In genomic region chr5:148385094-148385493, GRCh38 we compare ENCODE assay signal across 10 cellular contexts. TPM values are rescaled to one million over a fixed set of nuclear protein-coding genes. Genes with fewer than 3 reads are reported as not detected.
DNase-seq lines count a peak whose midpoint lies in the region; ATAC-seq and TF ChIP-seq lines count a peak whose summit lies in the region.
"Had no signal": no experiment of that assay in that cellular context is flagged by ENCODE, and none has a peak within 500 bp of the region (broad histone marks: within the 10 kb centered on the region; RNA-seq: fewer than 3 reads in every experiment).

No MANE protein-coding gene starts in this region.

- no TSS peak for BruUV-seq in mammary epithelial cell (replicated peaks; lab: Mats Ljungman, UMichigan)

- CTCF ChIA-PET in CD4-positive, alpha-beta memory T cell (lab: Charles Lee; ENCODE audit: partially characterized antibody) = no interaction called here
- CTCF ChIA-PET in mammary epithelial cell (lab: Charles Lee; ENCODE audit: low non-redundant PET) = no interaction called here

- H3K27ac Mint-ChIP-seq in CD4-positive, alpha-beta memory T cell = peak overlapping the region; percentile 65 to 100 (median 99)
- peak overlapping the region in 2 of 3 donors; percentile 82 to 97 for H3K27ac Mint-ChIP-seq in IgD-negative memory B cell
- H3K27ac Mint-ChIP-seq in natural killer cell = peak overlapping the region; percentile 95 to 96

- no peaks in the 10 kb centered on the region for H3K27me3 ChIP-seq in CD4-positive, alpha-beta memory T cell (ENCODE audit: insufficient read depth, low read length)
- H3K27me3 ChIP-seq in mammary epithelial cell (ENCODE audit: insufficient read depth, low read length) = no peaks in the 10 kb centered on the region
- H3K27me3 ChIP-seq: esophagus squamous epithelium had no signal

- H3K9ac ChIP-seq in mammary epithelial cell (ENCODE audit: insufficient read depth, low read length) = peak overlapping the region; percentile 98

- in situ Hi-C loops in mammary epithelial cell (cut with MboI; ENCODE audit: low sequenced_read_pairs in 2 of 2) (no loop called here), GM13977 (cut with MboI; ENCODE audit: low pct_unique_long_range_greater_than_20kb, low sequenced_read_pairs, unreplicated experiment) (no loop called here)

- no peaks in the 10 kb centered on the region for H3K27me3 Mint-ChIP-seq in CD4-positive, alpha-beta memory T cell
- H3K27me3 Mint-ChIP-seq in IgD-negative memory B cell (peaks cover 3% of the 10 kb centered on the region), natural killer cell (ENCODE audit: low read depth in 2 of 2) (peaks cover 0 to 3% of the 10 kb centered on the region in 2 donors)

- peak overlapping the region; percentile 86 to 97 (median 92) for H3K4me3 Mint-ChIP-seq in CD4-positive, alpha-beta memory T cell
- H3K4me3 Mint-ChIP-seq in IgD-negative memory B cell = peak overlapping the region; percentile 38 to 94 (median 86)
- H3K4me3 Mint-ChIP-seq in natural killer cell = peak overlapping the region; percentile 90

- H3K9me3 ChIP-seq in CD4-positive, alpha-beta memory T cell (ENCODE audit: control insufficient read depth in 1 of 2, low read length in 2 of 2) = no peaks in the 10 kb centered on the region
- H3K9me3 ChIP-seq in mammary epithelial cell (replicated peaks; ENCODE audit: insufficient read depth, low read length) = no peaks in the 10 kb centered on the region
- H3K9me3 ChIP-seq: esophagus squamous epithelium had no signal

- dilution Hi-C loops in mammary epithelial cell (cut with HindIII; ENCODE audit: low sequenced_read_pairs) = no loop called here

- WGBS in mammary epithelial cell (ENCODE audit: low coverage, missing lambda C conversion rate) = 79% methylated on average over 1 of the region's 1 CpG

- TF ChIP-seq CTCF in mammary epithelial cell (conservative IDR thresholded peaks at IDR 0.05 in 1 of 2, IDR thresholded peaks at IDR 0.05 in 1 of 2; ENCODE audit: extremely low read depth in 1 of 2, insufficient read depth in 1 of 2, low read depth in 1 of 2, low read length in 2 of 2) (no peak), natural killer cell (IDR thresholded peaks at IDR 0.05) (no peak), GM13977 (IDR thresholded peaks at IDR 0.05; ENCODE audit: extremely low read depth, insufficient read depth, missing control alignments) (no peak), omental fat pad (IDR thresholded peaks at IDR 0.05) (no peak)

- H3K36me3 ChIP-seq in CD4-positive, alpha-beta memory T cell (ENCODE audit: insufficient read depth, low read length) = no peaks in the 10 kb centered on the region
- H3K36me3 ChIP-seq in mammary epithelial cell (ENCODE audit: insufficient read depth, low read length) = no peaks in the 10 kb centered on the region

- ATAC-seq in natural killer cell (no peak), HG02970 (IDR thresholded peaks at IDR 0.05; ENCODE audit: low FRiP score, unreplicated experiment) (no peak), omental fat pad (ENCODE audit: low FRiP score) (no peak)

- H3K27ac ChIP-seq in CD4-positive, alpha-beta memory T cell (ENCODE audit: low read depth, low read length) = peak overlapping the region; percentile 93
- peak overlapping the region; percentile 88 for H3K27ac ChIP-seq in mammary epithelial cell (ENCODE audit: insufficient read depth, low read depth, low read length)

- DNase-seq in CD4-positive, alpha-beta memory T cell = no peak
- DNase-seq in mammary epithelial cell = no peak
- DNase-seq in natural killer cell = no peak
- DNase-seq in GM13977 (ENCODE audit: low spot score) = no peak
- no peak for DNase-seq in EL
- no peak for DNase-seq in omental fat pad (ENCODE audit: low spot score)
- DNase-seq: esophagus squamous epithelium had no signal

- H3K36me3 Mint-ChIP-seq in CD4-positive, alpha-beta memory T cell = peaks cover 13 to 23% of the 10 kb centered on the region in 2 donors
- no peaks in the 10 kb centered on the region for H3K36me3 Mint-ChIP-seq in IgD-negative memory B cell
- no peaks in the 10 kb centered on the region for H3K36me3 Mint-ChIP-seq in natural killer cell

- H3K79me2 ChIP-seq in mammary epithelial cell (ENCODE audit: insufficient read depth, low read length) = peaks cover 62% of the 10 kb centered on the region

- H4K20me1 ChIP-seq in mammary epithelial cell (ENCODE audit: insufficient read depth, low read length) = no peaks in the 10 kb centered on the region

- H3K4me2 ChIP-seq in mammary epithelial cell (ENCODE audit: insufficient read depth, low read depth, low read length) = peak overlapping the region; percentile 83

- no peak overlapping the region for H2AFZ ChIP-seq in mammary epithelial cell (ENCODE audit: low read depth, low read length)

- H3K9me3 Mint-ChIP-seq in CD4-positive, alpha-beta memory T cell = no peaks in the 10 kb centered on the region
- H3K9me3 Mint-ChIP-seq in IgD-negative memory B cell (no peaks in the 10 kb centered on the region), natural killer cell (no peaks in the 10 kb centered on the region)

- H3K4me3 ChIP-seq in CD4-positive, alpha-beta memory T cell (ENCODE audit: low read length in 2 of 2) = no peak overlapping the region
- H3K4me3 ChIP-seq in mammary epithelial cell (replicated peaks in 1 of 3; ENCODE audit: insufficient read depth in 1 of 3, low read depth in 2 of 3, low read length in 3 of 3) = peak overlapping the region in 2 of 3 experiments; percentile 85 to 86

- POLR2A ChIA-PET in CD4-positive, alpha-beta memory T cell (lab: Charles Lee; ENCODE audit: partially characterized antibody) = interaction anchor here (1.4 kb wide), 1 partner anchor 8 kb away, joined by 3 read pairs; no protein-coding TSS in a partner anchor

- peaks cover 47% of the 10 kb centered on the region for H3K4me1 ChIP-seq in CD4-positive, alpha-beta memory T cell (ENCODE audit: insufficient read depth, low read length)
- H3K4me1 ChIP-seq in mammary epithelial cell (ENCODE audit: insufficient read depth, low read length) = peaks cover 27% of the 10 kb centered on the region

- intact Hi-C loops in CD4-positive, alpha-beta memory T cell (cut with micrococcal nuclease) = loop anchor here (10.0 kb wide), 1 partner anchor 960 kb away; the partner anchor contains the start of gene GRPEL2
- intact Hi-C loops in mammary epithelial cell (cut with micrococcal nuclease) = no loop called here
- intact Hi-C loops in natural killer cell (cut with micrococcal nuclease) = no loop called here

- peaks cover 44 to 65% (median 54%) of the 10 kb centered on the region in 4 donors for H3K4me1 Mint-ChIP-seq in CD4-positive, alpha-beta memory T cell
- peaks cover 23 to 49% (median 28%) of the 10 kb centered on the region in 3 donors for H3K4me1 Mint-ChIP-seq in IgD-negative memory B cell
- H3K4me1 Mint-ChIP-seq in natural killer cell = peaks cover 44 to 56% of the 10 kb centered on the region in 2 donors

RNA-seq across cellular contexts. Expression of gene FBXO38, which starts 1.3 kb away (rescaled TPM):
- 10 to 100 TPM; 77.3 to 78.3 TPM for total RNA-seq in CD4-positive, alpha-beta memory T cell
- polyA plus RNA-seq in CD4-positive, alpha-beta memory T cell = 10 to 100 TPM in 1 of 2 donors, 1 to 10 TPM in 1; 7.6 to 24.3 TPM
- polyA plus RNA-seq in IgD-negative memory B cell (20.1 TPM), mammary epithelial cell (11.3 TPM)
- total RNA-seq in mammary epithelial cell (10 to 100 TPM; 37.5 to 64.5 TPM), natural killer cell (10 to 100 TPM; 55.2 to 76.6 (median 65.1) TPM), omental fat pad (10 to 100 TPM; 27.1 to 82.5 (median 53.6) TPM)
- 107 TPM for polyA minus RNA-seq in mammary epithelial cell

RNA-seq across cellular contexts. Expression of gene SPINK9, which starts 49.7 kb away (rescaled TPM):
- total RNA-seq in CD4-positive, alpha-beta memory T cell = not detected
- not detected for polyA plus RNA-seq in CD4-positive, alpha-beta memory T cell
- polyA plus RNA-seq in IgD-negative memory B cell (not detected), mammary epithelial cell (not detected)
- total RNA-seq in mammary epithelial cell (not detected), natural killer cell (not detected), omental fat pad (not detected)
- polyA minus RNA-seq in mammary epithelial cell = not detected
- total RNA-seq: esophagus squamous epithelium, HT1080 had no signal

Comparison
In these comparisons a context has a peak if more than half of its experiments do, and no peak if none do; other contexts are left out.
1. H3K4me3 ChIP-seq: peak in mammary epithelial cell (2 of 3); none in CD4-positive, alpha-beta memory T cell (0 of 2).
2. Peak in every context shown above with its lines, with median percentiles within 50 percentile points of each other: H3K27ac Mint-ChIP-seq and H3K4me3 Mint-ChIP-seq.